ENCODE assay signal across 12 cellular contexts in the genomic region with DNA sequence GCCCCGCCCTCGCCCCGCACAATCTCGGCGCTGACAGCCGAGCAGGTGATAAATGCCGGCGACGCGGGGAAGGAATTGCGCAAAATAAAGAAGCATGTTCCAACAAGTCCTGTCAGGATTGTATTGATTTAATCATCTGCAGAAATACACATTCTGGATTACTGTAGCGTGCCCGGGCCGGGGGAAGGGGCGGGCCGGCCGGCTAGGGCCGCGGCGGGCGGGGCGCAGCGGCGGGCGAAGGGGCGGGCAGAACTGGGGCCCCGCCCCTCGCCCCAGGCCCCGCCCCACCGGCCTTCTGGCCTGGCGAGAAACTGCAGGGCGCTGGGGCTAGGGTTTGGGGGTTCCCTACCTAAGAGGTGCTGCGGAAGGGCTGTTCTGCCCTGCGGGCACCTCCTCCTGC.
A peak's percentile ranks its signal among the peaks of the same experiment; 100 is the strongest.
DNase-seq lines count a peak whose midpoint lies in the region; ATAC-seq and TF ChIP-seq lines count a peak whose summit lies in the region.
"Had no signal": no experiment of that assay in that cellular context is flagged by ENCODE, and none has a peak within 500 bp of the region (broad histone marks: within the 10 kb centered on the region; RNA-seq: fewer than 3 reads in every experiment).

No MANE protein-coding gene starts in this region.

- H3K4me1 ChIP-seq in HUES64 (ENCODE audit: insufficient read depth, low read length) = peaks cover 19% of the 10 kb centered on the region
- H3K4me1 ChIP-seq in osteoblast (ENCODE audit: insufficient read depth, low read length) = no peaks in the 10 kb centered on the region

- under 1% methylated on average over 31 of the region's 34 CpGs for WGBS in HUES64

- no peak for ATAC-seq in GM21576 (IDR thresholded peaks at IDR 0.05; ENCODE audit: unreplicated experiment)
- ATAC-seq: GM12878 had no signal

- H3K9me3 ChIP-seq in HUES64 (ENCODE audit: insufficient read depth, low read depth, low read length) (no peaks in the 10 kb centered on the region), osteoblast (ENCODE audit: low read depth, low read length) (no peaks in the 10 kb centered on the region)

- H3K27ac ChIP-seq in HUES64 (ENCODE audit: low read depth, low read length) (no peak overlapping the region), osteoblast (ENCODE audit: low read depth, low read length) (no peak overlapping the region)
- H3K27ac ChIP-seq: 22Rv1, esophagus squamous epithelium, SK-N-MC had no signal

- H3K4me3 ChIP-seq in HUES64 (ENCODE audit: low read length) (peak overlapping the region; percentile 50), epithelial cell of esophagus (ENCODE audit: low read length) (no peak overlapping the region), osteoblast (ENCODE audit: insufficient read depth, low read length) (no peak overlapping the region)
- H3K4me3 ChIP-seq: GM12878 had no signal

- TF ChIP-seq CTCF in epithelial cell of esophagus (IDR thresholded peaks at IDR 0.05; ENCODE audit: insufficient read depth, low read depth, low read length, missing control alignments) (no peak), osteoblast (IDR thresholded peaks at IDR 0.05; ENCODE audit: extremely low read depth, low read depth, low read length) (no peak)

- intact Hi-C loops in activated T-helper 2 cell treated with anti-CD3 and anti-CD28 coated beads, Interferon-gamma antibody, Interleukin-2, Interleukin-4, amounts not matched to agents 10 μg/mL and 5 μg/mL and 100 μg/mL, durations not matched to agents 14 hours and 24 hours and 36 hours (cut with micrococcal nuclease) = loop anchor here (5.0 to 10.0 kb wide), 5 partner anchors 86 to 568 kb away; a partner anchor contains a TSS

- H3K36me3 ChIP-seq in HUES64 (ENCODE audit: insufficient read depth, low read length) (no peaks in the 10 kb centered on the region), osteoblast (ENCODE audit: insufficient read depth, low read length) (no peaks in the 10 kb centered on the region)
- H3K36me3 ChIP-seq: esophagus squamous epithelium had no signal

- no peak overlapping the region for H3K4me2 ChIP-seq in osteoblast (ENCODE audit: insufficient read depth, low read length)

- H3K27me3 ChIP-seq in HUES64 (ENCODE audit: insufficient read depth, low read length) (peaks cover 94% of the 10 kb centered on the region), osteoblast (ENCODE audit: insufficient read depth, low read length) (peaks cover 86% of the 10 kb centered on the region)

- H2AFZ ChIP-seq in osteoblast (ENCODE audit: low read length) = no peak overlapping the region

- peaks cover 24% of the 10 kb centered on the region for H3K4me1 Mint-ChIP-seq in activated T-helper 2 cell treated with anti-CD3 and anti-CD28 coated beads, Interferon-gamma antibody, Interleukin-2, Interleukin-4, amounts not matched to agents 10 μg/mL and 5 μg/mL and 100 μg/mL, durations not matched to agents 14 hours and 24 hours and 36 hours (ENCODE audit: low read depth)

- peaks cover 3% of the 10 kb centered on the region for H3K9me3 Mint-ChIP-seq in activated T-helper 2 cell treated with anti-CD3 and anti-CD28 coated beads, Interferon-gamma antibody, Interleukin-2, Interleukin-4, amounts not matched to agents 10 μg/mL and 5 μg/mL and 100 μg/mL, durations not matched to agents 14 hours and 24 hours and 36 hours

- DNase-seq in DMS 273 (lab: John Stamatoyannopoulos, UW; ENCODE audit: unreplicated experiment) (peak; percentile 33), DMS 273 treated with DMSO at 0.1 percent for 48 hours (lab: John Stamatoyannopoulos, UW) (no peak), epithelial cell of esophagus (ENCODE audit: low read depth) (peak; percentile 85), osteoblast (ENCODE audit: insufficient read length, low spot score, missing footprints) (peak; percentile 90)
- no peak for DNase-seq in activated T-helper 2 cell treated with anti-CD3 and anti-CD28 coated beads, Interferon-gamma antibody, Interleukin-2, Interleukin-4, amounts not matched to agents 10 μg/mL and 5 μg/mL and 100 μg/mL, durations not matched to agents 14 hours and 24 hours and 36 hours (ENCODE audit: low spot score)
- DNase-seq in stimulated activated naive CD4-positive, alpha-beta T cell treated with Interleukin-2 at 50 U/mL for 16 hours (lab: John Stamatoyannopoulos, UW) = no peak
- DNase-seq: esophagus squamous epithelium had no signal

- peaks cover 75% of the 10 kb centered on the region for H3K27me3 Mint-ChIP-seq in activated T-helper 2 cell treated with anti-CD3 and anti-CD28 coated beads, Interferon-gamma antibody, Interleukin-2, Interleukin-4, amounts not matched to agents 10 μg/mL and 5 μg/mL and 100 μg/mL, durations not matched to agents 14 hours and 24 hours and 36 hours (ENCODE audit: low read depth)

- no peaks in the 10 kb centered on the region for H3K79me2 ChIP-seq in osteoblast (ENCODE audit: insufficient read depth, low read length)

- H3K27ac Mint-ChIP-seq in activated T-helper 2 cell treated with anti-CD3 and anti-CD28 coated beads, Interferon-gamma antibody, Interleukin-2, Interleukin-4, amounts not matched to agents 10 μg/mL and 5 μg/mL and 100 μg/mL, durations not matched to agents 14 hours and 24 hours and 36 hours = no peak overlapping the region

- H3K4me3 Mint-ChIP-seq in activated T-helper 2 cell treated with anti-CD3 and anti-CD28 coated beads, Interferon-gamma antibody, Interleukin-2, Interleukin-4, amounts not matched to agents 10 μg/mL and 5 μg/mL and 100 μg/mL, durations not matched to agents 14 hours and 24 hours and 36 hours (ENCODE audit: low read depth) = no peak overlapping the region

- no peak overlapping the region for H3K9ac ChIP-seq in HUES64 (ENCODE audit: low read depth, low read length)

- H4K20me1 ChIP-seq in osteoblast (ENCODE audit: insufficient read depth, low read length) = no peaks in the 10 kb centered on the region

- H3K36me3 Mint-ChIP-seq in activated T-helper 2 cell treated with anti-CD3 and anti-CD28 coated beads, Interferon-gamma antibody, Interleukin-2, Interleukin-4, amounts not matched to agents 10 μg/mL and 5 μg/mL and 100 μg/mL, durations not matched to agents 14 hours and 24 hours and 36 hours (ENCODE audit: low read depth) = peaks cover 8% of the 10 kb centered on the region

Comparison
In these comparisons a context has a peak if more than half of its experiments do, and no peak if none do; other contexts are left out.
1. DNase-seq: peak in DMS 273 (single experiment), epithelial cell of esophagus (single experiment) and osteoblast (single experiment); none in DMS 273 treated with DMSO at 0.1 percent for 48 hours (single experiment), activated T-helper 2 cell treated with anti-CD3 and anti-CD28 coated beads, Interferon-gamma antibody, Interleukin-2, Interleukin-4, amounts not matched to agents 10 μg/mL and 5 μg/mL and 100 μg/mL, durations not matched to agents 14 hours and 24 hours and 36 hours (single experiment) and stimulated activated naive CD4-positive, alpha-beta T cell treated with Interleukin-2 at 50 U/mL for 16 hours (single experiment).